Comparison of ENCODE assay signal across 17 cellular contexts in the genomic region with DNA sequence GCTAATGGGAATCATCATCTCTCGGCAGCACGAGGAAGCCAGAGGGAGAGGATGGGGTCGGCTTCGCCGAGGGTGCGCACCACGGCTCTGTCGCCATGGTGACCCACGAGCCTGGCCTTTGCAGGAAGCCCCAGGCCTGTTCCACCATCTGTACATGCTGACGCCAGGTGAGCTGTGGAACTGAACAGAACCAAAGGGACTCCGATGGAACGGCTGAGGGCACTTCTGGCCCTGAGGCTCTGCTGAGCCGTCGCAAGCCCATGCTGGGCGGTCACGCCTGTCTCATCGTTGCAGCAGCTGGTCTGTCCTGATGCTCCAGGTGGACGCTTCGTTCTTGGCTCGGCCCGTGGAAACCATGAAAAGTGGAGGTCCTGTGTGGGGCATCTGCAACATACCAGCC. TPM values are rescaled to one million over a fixed set of nuclear protein-coding genes. Genes with fewer than 3 reads are reported as not detected.
A peak's percentile ranks its signal among the peaks of the same experiment; 100 is the strongest.
DNase-seq lines count a peak whose midpoint lies in the region; ATAC-seq and TF ChIP-seq lines count a peak whose summit lies in the region.
"Had no signal": no experiment of that assay in that cellular context is flagged by ENCODE, and none has a peak within 500 bp of the region (broad histone marks: within the 10 kb centered on the region; RNA-seq: fewer than 3 reads in every experiment).

No MANE protein-coding gene starts in this region.

- no peak overlapping the region for H4K8ac ChIP-seq in mesenchymal stem cell (ENCODE audit: low read length)

- peak overlapping the region; percentile 66 for H2BK15ac ChIP-seq in mesenchymal stem cell (ENCODE audit: low read depth, poor library complexity, severe bottlenecking)

- H3K27me3 ChIP-seq in NT2/D1 (ENCODE audit: insufficient read depth, insufficient read length) (no peaks in the 10 kb centered on the region), mesenchymal stem cell (ENCODE audit: control insufficient read depth in 1 of 2, insufficient read depth in 1 of 2, low read length in 2 of 2) (no peaks in the 10 kb centered on the region)

- WGBS in mesenchymal stem cell = 95% methylated on average over 21 of the region's 21 CpGs

- peak overlapping the region; percentile 1 to 28 for H2BK12ac ChIP-seq in mesenchymal stem cell (ENCODE audit: low read length in 2 of 2)

- ATAC-seq in left cardiac atrium (no peak), omental fat pad (ENCODE audit: low FRiP score) (no peak)
- ATAC-seq: A549, GM12878 had no signal

- peak overlapping the region; percentile 64 for H4K91ac ChIP-seq in mesenchymal stem cell (ENCODE audit: low read length)

- intact Hi-C loops in left cardiac atrium (cut with DNase I) = no loop called here

- no peak overlapping the region for H3K23ac ChIP-seq in mesenchymal stem cell (ENCODE audit: low read length in 2 of 2)

- no peak overlapping the region for H2BK5ac ChIP-seq in mesenchymal stem cell (ENCODE audit: low read depth, low read length, poor library complexity, severe bottlenecking)

- peak overlapping the region; percentile 17 for H3K9ac ChIP-seq in NT2/D1 (ENCODE audit: insufficient read length, low read depth)
- no peak overlapping the region for H3K9ac ChIP-seq in mesenchymal stem cell (ENCODE audit: low read length)

- H3K9me3 ChIP-seq in NT2/D1 (ENCODE audit: insufficient read depth, low read length) = no peaks in the 10 kb centered on the region
- H3K9me3 ChIP-seq in mesenchymal stem cell (ENCODE audit: control insufficient read depth, low read length) = no peaks in the 10 kb centered on the region
- H3K9me3 ChIP-seq: A549 had no signal

- no peak overlapping the region for H3K27ac ChIP-seq in mesenchymal stem cell (ENCODE audit: low read length, poor library complexity, severe bottlenecking)
- H3K27ac ChIP-seq: 22Rv1, A549 had no signal

- H2AFZ ChIP-seq in mesenchymal stem cell (ENCODE audit: low read depth, low read length) = no peak overlapping the region

- H3K36me3 ChIP-seq in NT2/D1 (ENCODE audit: insufficient read depth, insufficient read length, low read length) = no peaks in the 10 kb centered on the region
- H3K36me3 ChIP-seq in mesenchymal stem cell (ENCODE audit: control insufficient read depth in 1 of 2, insufficient read depth in 2 of 2, low read depth in 1 of 2, low read length in 2 of 2) = no peaks in the 10 kb centered on the region

- H2AK5ac ChIP-seq in mesenchymal stem cell (ENCODE audit: low read length, severe bottlenecking) = no peak overlapping the region

- H3K14ac ChIP-seq in mesenchymal stem cell (ENCODE audit: low read length in 2 of 2) = no peak overlapping the region

- no peaks in the 10 kb centered on the region for H3K79me1 ChIP-seq in mesenchymal stem cell (replicated peaks; ENCODE audit: low read length, poor library complexity, severe bottlenecking)

- no peak for TF ChIP-seq CTCF in omental fat pad (IDR thresholded peaks at IDR 0.05)

- H3K4me3 ChIP-seq in NT2/D1 (ENCODE audit: insufficient read length, low read depth) (no peak overlapping the region), mesenchymal stem cell (ENCODE audit: insufficient read depth in 1 of 2, low read depth in 1 of 2, low read length in 2 of 2) (no peak overlapping the region)
- H3K4me3 ChIP-seq: A549, GM12878 had no signal

- peak overlapping the region in 1 of 2 experiments; percentile 58 for H3K4ac ChIP-seq in mesenchymal stem cell (ENCODE audit: low read depth in 1 of 2, low read length in 2 of 2)

- peak; percentile 16 for DNase-seq in DMS53 (lab: John Stamatoyannopoulos, UW)
- DNase-seq in DMS53 treated with DMSO at 0.1 percent for 48 hours (lab: John Stamatoyannopoulos, UW; ENCODE audit: unreplicated experiment) = no peak
- no peak for DNase-seq in NT2/D1 (ENCODE audit: low read depth, low spot score)
- DNase-seq in mesenchymal stem cell = no peak
- DNase-seq in middle frontal gyrus (ENCODE audit: extremely low spot score, low spot score) = no peak
- DNase-seq in left cardiac atrium = no peak
- no peak for DNase-seq in omental fat pad (ENCODE audit: low spot score)
- DNase-seq: AML-193, DMS153, DND-41, EL, GOT3, H9, KG1 had no signal

- H3K18ac ChIP-seq in mesenchymal stem cell (ENCODE audit: low read depth in 1 of 2, low read length in 2 of 2) = peak overlapping the region in 1 of 2 experiments; percentile 16

- H3K4me1 ChIP-seq in NT2/D1 (ENCODE audit: insufficient read depth, insufficient read length) (peaks cover 40% of the 10 kb centered on the region), mesenchymal stem cell (ENCODE audit: control insufficient read depth, insufficient read depth, low read depth, low read length) (peaks cover 29% of the 10 kb centered on the region)

- H3K4me2 ChIP-seq in mesenchymal stem cell (ENCODE audit: low read length, poor library complexity, severe bottlenecking) = no peak overlapping the region
- H3K4me2 ChIP-seq: A549 had no signal

- peak overlapping the region; percentile 21 for H2BK120ac ChIP-seq in mesenchymal stem cell (ENCODE audit: low read depth, low read length)

RNA-seq across cellular contexts. Expression of gene UBAC1, which starts 34.6 kb away (rescaled TPM):
- polyA plus RNA-seq in mesenchymal stem cell (2013, experiment 1 of 2) = 28.9 TPM
- polyA plus RNA-seq in mesenchymal stem cell (2013, experiment 2 of 2) = 28.1 TPM
- total RNA-seq in left cardiac atrium (10 to 100 TPM; 64.9 to 65.7 TPM), omental fat pad (10 to 100 TPM; 28.4 to 56.7 (median 34.6) TPM)
